ENCODE assay signal across 11 cellular contexts in the genomic region with DNA sequence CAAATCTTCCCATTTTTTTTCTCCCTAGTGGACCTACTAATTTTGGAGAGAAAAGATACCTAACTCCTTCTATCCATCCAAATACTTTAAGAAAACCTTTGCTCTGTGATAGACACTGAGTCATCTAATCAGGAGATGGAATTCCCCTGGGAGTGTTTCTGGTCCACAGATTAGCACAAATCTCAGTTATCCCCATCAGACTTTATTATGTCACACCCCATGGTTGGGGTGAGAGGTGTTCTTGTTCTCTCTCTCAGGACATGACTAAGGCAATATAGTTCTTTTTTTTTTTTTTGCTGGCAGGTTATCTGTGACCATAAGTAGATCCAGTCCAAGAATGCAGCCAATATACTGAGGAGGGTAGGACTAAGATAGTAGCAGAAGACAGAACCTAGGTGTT. TPM values are rescaled to one million over a fixed set of nuclear protein-coding genes. Genes with fewer than 3 reads are reported as not detected.
DNase-seq lines count a peak whose midpoint lies in the region; ATAC-seq and TF ChIP-seq lines count a peak whose summit lies in the region.
"Had no signal": no experiment of that assay in that cellular context is flagged by ENCODE, and none has a peak within 500 bp of the region (broad histone marks: within the 10 kb centered on the region; RNA-seq: fewer than 3 reads in every experiment).

No MANE protein-coding gene starts in this region.

- TF ChIP-seq POLR2A in uterus (IDR thresholded peaks at IDR 0.05), result no peak

- no peak overlapping the region for H3K27ac ChIP-seq in uterus
- H3K27ac ChIP-seq: pancreas, SK-N-MC had no signal

- no peak for TF ChIP-seq CTCF in uterus (IDR thresholded peaks at IDR 0.05)

- peaks cover 0 to 6% of the 10 kb centered on the region in 2 donors for H3K4me1 ChIP-seq in uterus

- DNase-seq in glomerular visceral epithelial cell (ENCODE audit: extremely low spot score), result peak; percentile 59
- DNase-seq in NCI-H2196 treated with DMSO at 0.1 percent for 48 hours (lab: John Stamatoyannopoulos, UW; ENCODE audit: unreplicated experiment), result no peak
- no peak for DNase-seq in uterus
- no peak for DNase-seq in HEK293T (ENCODE audit: extremely low spot score)
- DNase-seq in H7, result no peak
- DNase-seq: activated naive CD4-positive, alpha-beta T cell; pancreas had no signal

- H3K4me3 ChIP-seq in uterus (no peak overlapping the region), H7 (ENCODE audit: insufficient read depth, low read depth, low read length) (no peak overlapping the region)
- H3K4me3 ChIP-seq: pancreas, SK-N-MC had no signal

- CTCF ChIA-PET in HEK293T (lab: Yijun Ruan, JAX), result no interaction called here

- H3K9me3 ChIP-seq in uterus, result no peaks in the 10 kb centered on the region
- H3K9me3 ChIP-seq: pancreas had no signal

- H3K27me3 ChIP-seq in uterus (no peaks in the 10 kb centered on the region), H7 (ENCODE audit: control insufficient read depth, insufficient read depth, low read length) (no peaks in the 10 kb centered on the region)
- H3K27me3 ChIP-seq: pancreas had no signal

- POLR2A ChIA-PET in HEK293T (lab: Yijun Ruan, JAX), result no interaction called here

- intact Hi-C loops in uterus (cut with DNase I; ENCODE audit: low total_unique reads), result no loop called here

- H3K36me3 ChIP-seq in uterus (no peaks in the 10 kb centered on the region), H7 (replicated peaks; ENCODE audit: control insufficient read depth, insufficient read depth, low read length) (no peaks in the 10 kb centered on the region)
- H3K36me3 ChIP-seq: pancreas had no signal

- ATAC-seq in GM18867 (IDR thresholded peaks at IDR 0.05; ENCODE audit: unreplicated experiment), result peak; percentile 52
- peak; percentile 29 for ATAC-seq in GM21576 (IDR thresholded peaks at IDR 0.05; ENCODE audit: unreplicated experiment)
- peak; percentile 65 for ATAC-seq in HG03378 (IDR thresholded peaks at IDR 0.05; ENCODE audit: unreplicated experiment)

TF ChIP-seq in HEK293T, 16 proteins besides CTCF, POLR2A, EP300 and RAD21:
- TF ChIP-seq ZNF384 (IDR thresholded peaks at IDR 0.05) (no peak), CTBP1 (IDR thresholded peaks at IDR 0.05; ENCODE audit: borderline replicate concordance) (no peak), FOXK2 (IDR thresholded peaks at IDR 0.05) (no peak), L3MBTL2 (conservative IDR thresholded peaks at IDR 0.05) (no peak), HDGF (IDR thresholded peaks at IDR 0.05; ENCODE audit: borderline replicate concordance) (no peak), NFRKB (IDR thresholded peaks at IDR 0.05) (no peak), SUZ12 (IDR thresholded peaks at IDR 0.05) (no peak), ELF4 (IDR thresholded peaks at IDR 0.05) (no peak), ARNT (IDR thresholded peaks at IDR 0.05) (no peak), BHLHE40 (IDR thresholded peaks at IDR 0.05; ENCODE audit: borderline replicate concordance) (no peak), FOXM1 (IDR thresholded peaks at IDR 0.05; ENCODE audit: borderline replicate concordance) (no peak), FOXA1 (IDR thresholded peaks at IDR 0.05) (no peak), TARDBP (IDR thresholded peaks at IDR 0.05) (no peak)
TF ChIP-seq in HEK293T: peak in this region for 0.

RNA-seq across cellular contexts. Expression of a gene that starts 15.8 kb away (rescaled TPM):
- total RNA-seq in uterus, result 10 to 100 TPM; 12.8 to 63.8 (median 33.3) TPM
- 4.1 and 7.2 TPM in 2 replicates for total RNA-seq in H7 (2014; rRNA removed; shearing (Covaris generic))
